In genomic region chr6:1039746-1040145, GRCh38 we compare ENCODE assay signal across 24 cellular contexts.
A peak's percentile ranks its signal among the peaks of the same experiment; 100 is the strongest.
DNase-seq lines count a peak whose midpoint lies in the region; ATAC-seq and TF ChIP-seq lines count a peak whose summit lies in the region.
"Had no signal": no experiment of that assay in that cellular context is flagged by ENCODE, and none has a peak within 500 bp of the region (broad histone marks: within the 10 kb centered on the region; RNA-seq: fewer than 3 reads in every experiment).

No MANE protein-coding gene starts in this region.

- no peak for DNase-seq in MCF 10A (ENCODE audit: unreplicated experiment)
- no peak for DNase-seq in breast epithelium (ENCODE audit: low spot score in 2 of 2)
- peak; percentile 36 for DNase-seq in osteocyte (ENCODE audit: extremely low spot score, unreplicated experiment)
- DNase-seq in upper lobe of right lung = no peak
- DNase-seq in uterus = no peak
- DNase-seq in SIG-M5 treated with dmso at 0.1 percent for 504 hours (lab: John Stamatoyannopoulos, UW; ENCODE audit: unreplicated experiment) = no peak
- no peak for DNase-seq in DMS114 treated with DMSO at 0.1 percent for 48 hours (lab: John Stamatoyannopoulos, UW; ENCODE audit: unreplicated experiment)
- DNase-seq: ACHN; CD4-positive, alpha-beta T cell; DMS153; KBM-7; NCI-H1417; NCI-H1694 treated with DMSO at 0.1 percent for 48 hours; NCI-H2081 treated with DMSO at 0.1 percent for 48 hours; NCI-H2171 treated with DMSO at 0.1 percent for 48 hours; NCI-H524 treated with DMSO at 0.1 percent for 48 hours had no signal

- BruUV-seq in MCF 10A (replicated peaks; lab: Mats Ljungman, UMichigan) = no TSS peak

- H3K36me3 Mint-ChIP-seq in MCF 10A (ENCODE audit: insufficient read depth, unreplicated experiment) = no peaks in the 10 kb centered on the region
- H3K36me3 Mint-ChIP-seq in osteocyte (ENCODE audit: unreplicated experiment) = no peaks in the 10 kb centered on the region

- H3K4me1 ChIP-seq in breast epithelium (no peaks in the 10 kb centered on the region), upper lobe of right lung (no peaks in the 10 kb centered on the region), uterus (no peaks in the 10 kb centered on the region)
- H3K4me1 ChIP-seq: BLaER1, HAP-1 had no signal

- H3K27ac Mint-ChIP-seq in MCF 10A (ENCODE audit: low read depth, unreplicated experiment) (peak overlapping the region; percentile 16), osteocyte (ENCODE audit: unreplicated experiment) (no peak overlapping the region)
- H3K27ac Mint-ChIP-seq: CD4-positive, alpha-beta T cell; GM23338 had no signal

- H3K4me3 Mint-ChIP-seq in MCF 10A (ENCODE audit: unreplicated experiment) (no peak overlapping the region), osteocyte (ENCODE audit: unreplicated experiment) (no peak overlapping the region)
- H3K4me3 Mint-ChIP-seq: CD4-positive, alpha-beta T cell; GM23338 had no signal

- no peaks in the 10 kb centered on the region for H3K9me3 ChIP-seq in breast epithelium
- no peaks in the 10 kb centered on the region for H3K9me3 ChIP-seq in upper lobe of right lung
- H3K9me3 ChIP-seq in uterus = no peaks in the 10 kb centered on the region
- H3K9me3 ChIP-seq: BLaER1, Caco-2, HAP-1 had no signal

- H3K27me3 Mint-ChIP-seq in MCF 10A (ENCODE audit: insufficient read depth, unreplicated experiment) (no peaks in the 10 kb centered on the region), osteocyte (ENCODE audit: unreplicated experiment) (peaks cover 37% of the 10 kb centered on the region)

- POLR2A ChIA-PET in MCF 10A (lab: Yijun Ruan, JAX) = interaction anchor here (1.4 to 1.6 kb wide), 2 partner anchors 12 to 72 kb away, joined by 3 to 4 read pairs; no protein-coding TSS in a partner anchor

- H3K36me3 ChIP-seq in breast epithelium (no peaks in the 10 kb centered on the region), upper lobe of right lung (no peaks in the 10 kb centered on the region), uterus (no peaks in the 10 kb centered on the region)
- H3K36me3 ChIP-seq: BLaER1, HAP-1 had no signal

- intact Hi-C loops in MCF 10A (cut with micrococcal nuclease) (no loop called here), breast epithelium (cut with DNase I; ENCODE audit: low total_unique reads) (no loop called here), upper lobe of right lung (cut with DNase I) (no loop called here), uterus (cut with DNase I; ENCODE audit: low total_unique reads) (no loop called here)

- H3K9me3 Mint-ChIP-seq in MCF 10A (ENCODE audit: unreplicated experiment) = no peaks in the 10 kb centered on the region
- H3K9me3 Mint-ChIP-seq in osteocyte (ENCODE audit: unreplicated experiment) = no peaks in the 10 kb centered on the region
- H3K9me3 Mint-ChIP-seq: CD4-positive, alpha-beta T cell; GM23338 had no signal

- CTCF ChIA-PET in MCF 10A (lab: Yijun Ruan, JAX) = no interaction called here

- TF ChIP-seq CTCF in MCF 10A (IDR thresholded peaks at IDR 0.05; ENCODE audit: unreplicated experiment) (no peak), breast epithelium (IDR thresholded peaks at IDR 0.05) (no peak), osteocyte (IDR thresholded peaks at IDR 0.05) (no peak), upper lobe of right lung (IDR thresholded peaks at IDR 0.05) (no peak), uterus (IDR thresholded peaks at IDR 0.05) (no peak)

- H3K4me3 ChIP-seq in breast epithelium = no peak overlapping the region
- no peak overlapping the region for H3K4me3 ChIP-seq in upper lobe of right lung
- no peak overlapping the region for H3K4me3 ChIP-seq in uterus
- H3K4me3 ChIP-seq: BLaER1, GM23338, HAP-1 had no signal

- ATAC-seq in esophagus mucosa = peak; percentile 91
- peak; percentile 33 for ATAC-seq in upper lobe of right lung
- ATAC-seq: GM23338, Right ventricle myocardium inferior had no signal

- H3K27ac ChIP-seq in breast epithelium (no peak overlapping the region), upper lobe of right lung (no peak overlapping the region), uterus (no peak overlapping the region)
- H3K27ac ChIP-seq: 22Rv1, BLaER1, HL-60 had no signal

- H3K4me1 Mint-ChIP-seq in MCF 10A (ENCODE audit: insufficient read depth, unreplicated experiment) (peaks cover 28% of the 10 kb centered on the region), osteocyte (ENCODE audit: unreplicated experiment) (no peaks in the 10 kb centered on the region)
- H3K4me1 Mint-ChIP-seq: GM23338 had no signal

- H3K27me3 ChIP-seq in breast epithelium (peaks cover 0 to 9% of the 10 kb centered on the region in 2 donors), upper lobe of right lung (no peaks in the 10 kb centered on the region), uterus (no peaks in the 10 kb centered on the region)
- H3K27me3 ChIP-seq: BLaER1 had no signal

- no peak for TF ChIP-seq POLR2A in breast epithelium (IDR thresholded peaks at IDR 0.05)
- TF ChIP-seq POLR2A in uterus (IDR thresholded peaks at IDR 0.05) = no peak
